21 cellular contexts compared by ENCODE assay signal in the genomic region with DNA sequence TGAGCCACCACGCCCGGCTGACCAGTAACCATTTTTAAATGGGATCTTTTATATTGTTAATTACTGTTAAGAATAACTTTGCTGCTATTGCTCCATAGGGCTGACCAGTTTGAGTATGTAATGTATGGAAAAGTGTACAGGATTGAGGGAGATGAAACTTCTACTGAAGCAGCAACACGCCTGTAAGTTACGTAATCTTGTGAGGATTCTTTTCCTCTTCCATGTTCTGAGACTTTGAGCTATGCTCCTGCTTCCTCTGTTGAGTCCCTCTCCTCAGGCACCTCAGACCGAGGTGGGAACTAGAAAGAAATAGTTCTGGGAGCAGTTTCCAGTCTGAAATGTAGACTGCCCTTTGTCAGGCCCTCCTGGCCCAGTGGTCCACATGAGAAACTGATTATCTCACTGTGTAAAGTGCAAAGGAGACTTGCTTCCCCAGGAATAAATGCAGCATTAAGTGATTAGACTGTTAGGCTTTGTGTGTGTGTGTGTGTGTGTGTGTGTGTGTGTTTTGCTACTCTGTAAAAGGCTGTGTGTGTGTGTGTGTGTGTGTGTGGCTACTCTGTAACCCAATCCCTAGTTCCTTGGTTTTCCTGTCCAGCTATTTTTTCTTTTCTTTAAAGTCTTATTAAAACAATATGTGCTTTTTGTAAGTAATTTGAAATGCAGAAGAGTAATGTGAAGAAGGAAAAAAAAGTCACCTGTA. TPM values are rescaled to one million over a fixed set of nuclear protein-coding genes. Genes with fewer than 3 reads are reported as not detected.
DNase-seq lines count a peak whose midpoint lies in the region; ATAC-seq, FAIRE-seq and TF ChIP-seq lines count a peak whose summit lies in the region.
"Had no signal": no experiment of that assay in that cellular context is flagged by ENCODE, and none has a peak within 500 bp of the region (broad histone marks: within the 10 kb centered on the region; RNA-seq: fewer than 3 reads in every experiment).

No MANE protein-coding gene starts in this region.

- H3K27me3 ChIP-seq in GM23248 (replicated peaks; ENCODE audit: insufficient read depth) = no peaks in the 10 kb centered on the region
- no peaks in the 10 kb centered on the region for H3K27me3 ChIP-seq in adipocyte (replicated peaks; ENCODE audit: control insufficient read depth, insufficient read depth, low read length)
- H3K27me3 ChIP-seq in HepG2 (ENCODE audit: control insufficient read depth in 1 of 2, insufficient read depth in 2 of 2, low read length in 2 of 2) = no peaks in the 10 kb centered on the region; a peak in 1 of 5 replicates
- H3K27me3 ChIP-seq in smooth muscle cell (ENCODE audit: low read depth) = no peaks in the 10 kb centered on the region

- H3K9ac ChIP-seq in GM23248 (no peak overlapping the region), adipocyte (ENCODE audit: low read length) (peak overlapping the region; percentile 27), HepG2 (ENCODE audit: insufficient read depth, low read depth, low read length) (no peak overlapping the region; the same call in 1 of the 2 replicates), smooth muscle cell (ENCODE audit: low read depth) (no peak overlapping the region)

- no peaks in the 10 kb centered on the region for H3K9me2 ChIP-seq in GM23248 (ENCODE audit: insufficient read depth)

- no peak for TF ChIP-seq POLR2A in HepG2 (IDR thresholded peaks at IDR 0.05; ENCODE audit: insufficient read depth in 1 of 2, low read depth in 2 of 2, low read length in 2 of 2)

- FAIRE-seq in HepG2 (lab: Jason Lieb, UNC) = peak; percentile 59
- FAIRE-seq: bronchial epithelial cell had no signal

- H3K36me3 ChIP-seq in GM23248 (ENCODE audit: low read depth) (peaks cover 20% of the 10 kb centered on the region), adipocyte (ENCODE audit: control insufficient read depth, insufficient read depth, low read length, severe bottlenecking) (peaks cover 27% of the 10 kb centered on the region), HepG2 (replicated peaks in 1 of 2; ENCODE audit: control insufficient read depth in 1 of 2, insufficient read depth in 2 of 2, low read length in 2 of 2) (peaks cover 16 to 30% of the 10 kb centered on the region in 2 experiments), smooth muscle cell (ENCODE audit: low read depth) (peaks cover 7% of the 10 kb centered on the region)
- H3K36me3 ChIP-seq: prostate gland, thoracic aorta had no signal

- CTCF ChIA-PET in HepG2 (lab: Yijun Ruan, JAX; ENCODE audit: low intra/inter-chr PET ratio, low total read pairs) = no interaction called here

- intact Hi-C loops in HepG2 (cut with micrococcal nuclease; ENCODE audit: unreplicated experiment) = no loop called here

- H3K4me3 ChIP-seq in AG09309 (ENCODE audit: control insufficient read depth, low read depth, low read length) = no peak overlapping the region
- no peak overlapping the region for H3K4me3 ChIP-seq in GM23248
- no peak overlapping the region for H3K4me3 ChIP-seq in adipocyte (ENCODE audit: low read length)
- H3K4me3 ChIP-seq in HepG2 (replicated peaks in 1 of 3; ENCODE audit: insufficient read depth in 1 of 3, low read depth in 2 of 3, low read length in 3 of 3) = no peak overlapping the region
- no peak overlapping the region for H3K4me3 ChIP-seq in smooth muscle cell
- H3K4me3 ChIP-seq: mucosa of descending colon, prostate gland, thoracic aorta had no signal

- H3K4me1 ChIP-seq in GM23248 (ENCODE audit: insufficient read depth) (peaks cover 33% of the 10 kb centered on the region), adipocyte (ENCODE audit: control insufficient read depth, insufficient read depth, low read length) (peaks cover 40% of the 10 kb centered on the region), HepG2 (ENCODE audit: insufficient read depth, low read length) (peaks cover 51% of the 10 kb centered on the region), smooth muscle cell (ENCODE audit: low read depth) (peaks cover 7% of the 10 kb centered on the region)

- TF ChIP-seq RAD21 in HepG2 (CRISPR knock-in tag; IDR thresholded peaks at IDR 0.05) = no peak

- H3K9me3 ChIP-seq in GM23248 (ENCODE audit: low read depth) (no peaks in the 10 kb centered on the region), adipocyte (ENCODE audit: control insufficient read depth, low read length) (no peaks in the 10 kb centered on the region), HepG2 (ENCODE audit: low read length) (no peaks in the 10 kb centered on the region), smooth muscle cell (replicated peaks; ENCODE audit: low read depth) (no peaks in the 10 kb centered on the region)
- H3K9me3 ChIP-seq: mucosa of descending colon, prostate gland, thoracic aorta had no signal

- H3K4me2 ChIP-seq in GM23248 (ENCODE audit: unreplicated experiment) (no peak overlapping the region), HepG2 (ENCODE audit: low read depth, low read length) (peak overlapping the region; percentile 44), smooth muscle cell (no peak overlapping the region)

- no peak for TF ChIP-seq CTCF in AG09309 (IDR thresholded peaks at IDR 0.05; ENCODE audit: control insufficient read depth, insufficient read depth, low read depth, low read length, missing control alignments)
- no peak for TF ChIP-seq CTCF in HepG2 (CRISPR knock-in tag; IDR thresholded peaks at IDR 0.05)
- TF ChIP-seq CTCF in smooth muscle cell (IDR thresholded peaks at IDR 0.05; ENCODE audit: borderline replicate concordance, insufficient read depth, poor library complexity, severe bottlenecking) = no peak

- no peak for ATAC-seq in HepG2
- ATAC-seq: mucosa of descending colon had no signal

- H2AFZ ChIP-seq in GM23248 (no peak overlapping the region), HepG2 (ENCODE audit: low read length) (no peak overlapping the region), smooth muscle cell (ENCODE audit: low read depth) (no peak overlapping the region)

- H3K27ac ChIP-seq in GM23248 (no peak overlapping the region), HepG2 (ENCODE audit: extremely low read length, insufficient read depth, low read length) (peak overlapping the region; percentile 61), smooth muscle cell (ENCODE audit: low read depth) (no peak overlapping the region)
- H3K27ac ChIP-seq: C4-2B, prostate gland had no signal

- in situ Hi-C loops in GM23248 (cut with MboI) (loop anchor here (25.0 kb wide), 1 partner anchor 421 kb away; no protein-coding TSS in a partner anchor), HepG2 (cut with HindIII; ENCODE audit: extremely low pct_ligation_motif_present, low pct_unique_long_range_greater_than_20kb) (no loop called here)

- no TSS peak for BruUV-seq in HepG2 (replicated peaks; lab: Mats Ljungman, UMichigan)

- H3K79me2 ChIP-seq in GM23248 (ENCODE audit: insufficient read depth) (peaks cover 28% of the 10 kb centered on the region), HepG2 (ENCODE audit: insufficient read depth, low read length) (peaks cover 17% of the 10 kb centered on the region), smooth muscle cell (ENCODE audit: low read depth) (peaks cover 18% of the 10 kb centered on the region)

- peaks cover 50% of the 10 kb centered on the region for H3F3A ChIP-seq in GM23248 (ENCODE audit: insufficient read depth)
- peaks cover 15% of the 10 kb centered on the region for H3F3A ChIP-seq in smooth muscle cell (ENCODE audit: low read depth)

- TF ChIP-seq EP300 in HepG2 (IDR thresholded peaks at IDR 0.05; ENCODE audit: low read depth in 2 of 2, low read length in 2 of 2) (0 out of 4 replicates have a peak, but pooled peaks of 1 of the 2 experiments have one; percentile 28), HepG2 (CRISPR knock-in tag; IDR thresholded peaks at IDR 0.05; ENCODE audit: borderline replicate concordance) (no peak)

- DNase-seq in AG09309 (ENCODE audit: low read depth) (peak; percentile 81), GM23248 (peak; percentile 23), adipocyte (ENCODE audit: low read depth) (peak; percentile 83), HepG2 (ENCODE audit: low spot score) (peak; percentile 69), NCI-H2171 treated with DMSO at 0.1 percent for 48 hours (lab: John Stamatoyannopoulos, UW) (no peak), NCI-H1930 (lab: John Stamatoyannopoulos, UW) (no peak), kidney glomerular epithelial cell (lab: John Stamatoyannopoulos, UW) (no peak), smooth muscle cell (lab: John Stamatoyannopoulos, UW; ENCODE audit: unreplicated experiment) (no peak)
- DNase-seq: activated CD4-positive, alpha-beta memory T cell treated with anti-CD3 and anti-CD28 coated beads for 36 hours; activated effector memory CD4-positive, alpha-beta T cell treated with anti-CD3 and anti-CD28 coated beads, Interleukin-2, amount 50 U/mL, for 16 hours; effector memory CD4-positive, alpha-beta T cell; head of caudate nucleus; mucosa of descending colon; NCI-H2081 treated with DMSO at 0.1 percent for 48 hours; SHP77 had no signal

- POLR2A ChIA-PET in HepG2 (lab: Yijun Ruan, JAX) = interaction anchor here (0.9 to 3.0 kb wide), 3 partner anchors 11 to 12 kb away, joined by 3 to 13 read pairs (median 7); no protein-coding TSS in a partner anchor

- H4K20me1 ChIP-seq in GM23248 (ENCODE audit: insufficient read depth) = no peaks in the 10 kb centered on the region
- H4K20me1 ChIP-seq in HepG2 (ENCODE audit: insufficient read depth, low read length) = peaks cover 17% of the 10 kb centered on the region
- peaks cover 13% of the 10 kb centered on the region for H4K20me1 ChIP-seq in smooth muscle cell (ENCODE audit: low read depth)

- 78 to 79% methylated on average over 5 of the region's 5 CpGs for WGBS in GM23248 (ENCODE audit: low coverage in 1 of 2, low lambda C conversion rate in 2 of 2, missing lambda C conversion rate in 2 of 2), 2 experiments
- 80% methylated on average over 5 of the region's 5 CpGs for WGBS in HepG2 (ENCODE audit: low lambda C conversion rate)
- 97% methylated on average over 5 of the region's 5 CpGs for WGBS in smooth muscle cell (ENCODE audit: low lambda C conversion rate)

RNA-seq across cellular contexts. Expression of a gene that starts 5.3 kb away (rescaled TPM):
- total RNA-seq in GM23248 (2014; rRNA removed; shearing (Covaris generic)) = 73.0 and 81.2 TPM in 2 replicates
- polyA plus RNA-seq in GM23248 (2016; fragmentation: Nextera tagmentation; extraction: Ambion mirVana) = 66.3 and 69.7 TPM in 2 replicates
- 109 and 118 TPM in 2 replicates for total RNA-seq in HepG2 (2016; rRNA removed; fragmentation: Illumina TruSeq; extraction: Trizol)
- total RNA-seq in HepG2 (2016; cell fraction: cytosol; rRNA removed; fragmentation: Illumina TruSeq; extraction: Trizol; ENCODE audit: low read depth) = 85.0 and 90.2 TPM in 2 replicates
- 113 and 114 TPM in 2 replicates for total RNA-seq in HepG2 (2016; cell fraction: insoluble cytoplasmic fraction; rRNA removed; fragmentation: Illumina TruSeq; extraction: Trizol)
- 110 and 111 TPM in 2 replicates for total RNA-seq in HepG2 (2016; cell fraction: membrane; rRNA removed; fragmentation: Illumina TruSeq; extraction: Trizol)
- 97.2 and 98.4 TPM in 2 replicates for total RNA-seq in HepG2 (2016; cell fraction: nucleus; rRNA removed; fragmentation: Illumina TruSeq; extraction: Trizol)
- 165 and 194 TPM in 2 replicates for polyA plus RNA-seq in HepG2 (2011; rRNA removed)
- polyA plus RNA-seq in HepG2 (2011; cell fraction: cytosol; rRNA removed) = 159 and 209 TPM in 2 replicates
- polyA plus RNA-seq in HepG2 (2011; cell fraction: nucleus; rRNA removed) = 292 and 351 TPM in 2 replicates
- 85.4 and 92.7 TPM in 2 replicates for polyA plus RNA-seq in HepG2 (2012)
- polyA plus RNA-seq in HepG2 (2016; cell fraction: cytosol; fragmentation: Illumina TruSeq; extraction: Trizol; ENCODE audit: low read depth) = 70.3 and 83.0 TPM in 2 replicates
- polyA plus RNA-seq in HepG2 (2016; cell fraction: insoluble cytoplasmic fraction; fragmentation: Illumina TruSeq; extraction: Trizol; ENCODE audit: low read depth) = 116 and 125 TPM in 2 replicates
- 90.4 and 98.9 TPM in 2 replicates for polyA plus RNA-seq in HepG2 (2016; cell fraction: membrane; fragmentation: Illumina TruSeq; extraction: Trizol; ENCODE audit: low read depth)
- polyA plus RNA-seq in HepG2 (2016; cell fraction: nucleus; fragmentation: Illumina TruSeq; extraction: Trizol; ENCODE audit: insufficient read depth, low read depth) = 259 and 265 TPM in 2 replicates
- polyA minus RNA-seq in HepG2 (2011; rRNA and poly(A)+ RNA removed; ENCODE audit: low replicate concordance) = 73.2 and 182 TPM in 2 replicates
- polyA minus RNA-seq in HepG2 (2011; cell fraction: cytosol; rRNA and poly(A)+ RNA removed) = 38.2 and 41.4 TPM in 2 replicates
- 89.4 and 96.7 TPM in 2 replicates for polyA minus RNA-seq in HepG2 (2011; cell fraction: nucleus; rRNA and poly(A)+ RNA removed)
- 87.0 and 154 TPM in 2 replicates for total RNA-seq in smooth muscle cell
- 64.6 and 77.9 TPM in 2 replicates for polyA plus RNA-seq in smooth muscle cell

RNA-seq across cellular contexts. Expression of a gene that starts 5.4 kb away (rescaled TPM):
- total RNA-seq in GM23248 (2014; rRNA removed; shearing (Covaris generic)) = 1.2 and 1.8 TPM in 2 replicates
- polyA plus RNA-seq in GM23248 (2016; fragmentation: Nextera tagmentation; extraction: Ambion mirVana) (1.3 and 1.5 TPM in 2 replicates), HepG2 (2011; rRNA removed) (11.4 and 14.3 TPM in 2 replicates), smooth muscle cell (4.5 and 6.5 TPM in 2 replicates)
- total RNA-seq in HepG2 (2016; rRNA removed; fragmentation: Illumina TruSeq; extraction: Trizol) (5.2 and 13.5 TPM in 2 replicates), smooth muscle cell (2.3 and 4.1 TPM in 2 replicates)
- total RNA-seq in HepG2 (2016; cell fraction: cytosol; rRNA removed; fragmentation: Illumina TruSeq; extraction: Trizol; ENCODE audit: low read depth) = 6.6 and 7.6 TPM in 2 replicates
- total RNA-seq in HepG2 (2016; cell fraction: insoluble cytoplasmic fraction; rRNA removed; fragmentation: Illumina TruSeq; extraction: Trizol) = 3.5 and 14.3 TPM in 2 replicates
- 5.6 and 6.9 TPM in 2 replicates for total RNA-seq in HepG2 (2016; cell fraction: membrane; rRNA removed; fragmentation: Illumina TruSeq; extraction: Trizol)
- total RNA-seq in HepG2 (2016; cell fraction: nucleus; rRNA removed; fragmentation: Illumina TruSeq; extraction: Trizol) = 19.4 and 22.0 TPM in 2 replicates
- polyA plus RNA-seq in HepG2 (2011; cell fraction: cytosol; rRNA removed) = 5.5 and 6.4 TPM in 2 replicates
- polyA plus RNA-seq in HepG2 (2011; cell fraction: nucleus; rRNA removed) = 41.8 and 47.0 TPM in 2 replicates
- polyA plus RNA-seq in HepG2 (2012) = 5.4 and 6.1 TPM in 2 replicates
- polyA plus RNA-seq in HepG2 (2016; cell fraction: cytosol; fragmentation: Illumina TruSeq; extraction: Trizol; ENCODE audit: low read depth) = 2.0 and 2.6 TPM in 2 replicates
- polyA plus RNA-seq in HepG2 (2016; cell fraction: insoluble cytoplasmic fraction; fragmentation: Illumina TruSeq; extraction: Trizol; ENCODE audit: low read depth) = 4.8 and 5.5 TPM in 2 replicates
- polyA plus RNA-seq in HepG2 (2016; cell fraction: membrane; fragmentation: Illumina TruSeq; extraction: Trizol; ENCODE audit: low read depth) = 3.7 and 4.4 TPM in 2 replicates
- polyA plus RNA-seq in HepG2 (2016; cell fraction: nucleus; fragmentation: Illumina TruSeq; extraction: Trizol; ENCODE audit: insufficient read depth, low read depth) = 50.3 and 58.1 TPM in 2 replicates
- polyA minus RNA-seq in HepG2 (2011; rRNA and poly(A)+ RNA removed; ENCODE audit: low replicate concordance) = 29.7 and 47.2 TPM in 2 replicates
- polyA minus RNA-seq in HepG2 (2011; cell fraction: cytosol; rRNA and poly(A)+ RNA removed) = 5.3 and 6.0 TPM in 2 replicates
- polyA minus RNA-seq in HepG2 (2011; cell fraction: nucleus; rRNA and poly(A)+ RNA removed) = 26.4 and 31.7 TPM in 2 replicates

RNA-seq across cellular contexts. Expression of a gene that starts 11.2 kb away (rescaled TPM):
- total RNA-seq in GM23248 (2014; rRNA removed; shearing (Covaris generic)) = not detected in 2 replicates
- not detected in 2 replicates for polyA plus RNA-seq in GM23248 (2016; fragmentation: Nextera tagmentation; extraction: Ambion mirVana)
- 2.8 and 2.9 TPM in 2 replicates for total RNA-seq in HepG2 (2016; rRNA removed; fragmentation: Illumina TruSeq; extraction: Trizol)
- 2.6 and 3.9 TPM in 2 replicates for total RNA-seq in HepG2 (2016; cell fraction: cytosol; rRNA removed; fragmentation: Illumina TruSeq; extraction: Trizol; ENCODE audit: low read depth)
- total RNA-seq in HepG2 (2016; cell fraction: insoluble cytoplasmic fraction; rRNA removed; fragmentation: Illumina TruSeq; extraction: Trizol) = 2.3 and 2.8 TPM in 2 replicates
- 5.2 and 5.5 TPM in 2 replicates for total RNA-seq in HepG2 (2016; cell fraction: membrane; rRNA removed; fragmentation: Illumina TruSeq; extraction: Trizol)
- total RNA-seq in HepG2 (2016; cell fraction: nucleus; rRNA removed; fragmentation: Illumina TruSeq; extraction: Trizol) = 2.5 and 4.7 TPM in 2 replicates
- polyA plus RNA-seq in HepG2 (2011; rRNA removed) = 4.7 and 4.8 TPM in 2 replicates
- polyA plus RNA-seq in HepG2 (2011; cell fraction: cytosol; rRNA removed) = 4.9 and 5.7 TPM in 2 replicates
- polyA plus RNA-seq in HepG2 (2011; cell fraction: nucleus; rRNA removed) = 7.5 and 7.9 TPM in 2 replicates
- polyA plus RNA-seq in HepG2 (2012) = 7.3 and 8.9 TPM in 2 replicates
- polyA plus RNA-seq in HepG2 (2016; cell fraction: cytosol; fragmentation: Illumina TruSeq; extraction: Trizol; ENCODE audit: low read depth) = 7.6 and 11.0 TPM in 2 replicates
- polyA plus RNA-seq in HepG2 (2016; cell fraction: insoluble cytoplasmic fraction; fragmentation: Illumina TruSeq; extraction: Trizol; ENCODE audit: low read depth) = 7.4 and 10.7 TPM in 2 replicates
- 17.1 and 18.8 TPM in 2 replicates for polyA plus RNA-seq in HepG2 (2016; cell fraction: membrane; fragmentation: Illumina TruSeq; extraction: Trizol; ENCODE audit: low read depth)
- polyA plus RNA-seq in HepG2 (2016; cell fraction: nucleus; fragmentation: Illumina TruSeq; extraction: Trizol; ENCODE audit: insufficient read depth, low read depth) = 13.0 and 14.1 TPM in 2 replicates
- 0.61 and 6.7 TPM in 2 replicates for polyA minus RNA-seq in HepG2 (2011; rRNA and poly(A)+ RNA removed; ENCODE audit: low replicate concordance)
- polyA minus RNA-seq in HepG2 (2011; cell fraction: cytosol; rRNA and poly(A)+ RNA removed) = 3.9 and 5.5 TPM in 2 replicates
- polyA minus RNA-seq in HepG2 (2011; cell fraction: nucleus; rRNA and poly(A)+ RNA removed) = 4.0 and 4.8 TPM in 2 replicates
- total RNA-seq in smooth muscle cell = 0.22 TPM in 1 of 2 replicates, not detected in the other
- polyA plus RNA-seq in smooth muscle cell = 0.45 TPM in 1 of 2 replicates, not detected in the other
- total RNA-seq: activated CD4-positive, alpha-beta memory T cell treated with anti-CD3 and anti-CD28 coated beads for 36 hours; bronchial epithelial cell; Daoy; M059J; prostate gland had no signal

RNA-seq across cellular contexts. Expression of a gene that starts 13.1 kb away (rescaled TPM):
- 0.22 and 0.25 TPM in 2 replicates for total RNA-seq in GM23248 (2014; rRNA removed; shearing (Covaris generic))
- 0.13 and 0.15 TPM in 2 replicates for polyA plus RNA-seq in GM23248 (2016; fragmentation: Nextera tagmentation; extraction: Ambion mirVana)
- 3.4 and 22.2 TPM in 2 replicates for total RNA-seq in HepG2 (2016; rRNA removed; fragmentation: Illumina TruSeq; extraction: Trizol)
- 16.0 and 17.2 TPM in 2 replicates for total RNA-seq in HepG2 (2016; cell fraction: cytosol; rRNA removed; fragmentation: Illumina TruSeq; extraction: Trizol; ENCODE audit: low read depth)
- total RNA-seq in HepG2 (2016; cell fraction: insoluble cytoplasmic fraction; rRNA removed; fragmentation: Illumina TruSeq; extraction: Trizol) = 2.6 and 23.2 TPM in 2 replicates
- total RNA-seq in HepG2 (2016; cell fraction: membrane; rRNA removed; fragmentation: Illumina TruSeq; extraction: Trizol) = 2.9 and 4.1 TPM in 2 replicates
- total RNA-seq in HepG2 (2016; cell fraction: nucleus; rRNA removed; fragmentation: Illumina TruSeq; extraction: Trizol) = 31.4 and 33.6 TPM in 2 replicates
- polyA plus RNA-seq in HepG2 (2011; rRNA removed) = 35.2 and 59.2 TPM in 2 replicates
- polyA plus RNA-seq in HepG2 (2011; cell fraction: cytosol; rRNA removed) = 5.2 and 6.9 TPM in 2 replicates
- 977 and 1,005 TPM in 2 replicates for polyA plus RNA-seq in HepG2 (2011; cell fraction: nucleus; rRNA removed)
- polyA plus RNA-seq in HepG2 (2012) = 28.8 and 40.2 TPM in 2 replicates
- polyA plus RNA-seq in HepG2 (2016; cell fraction: cytosol; fragmentation: Illumina TruSeq; extraction: Trizol; ENCODE audit: low read depth) = 0.42 and 0.59 TPM in 2 replicates
- 2.7 and 3.7 TPM in 2 replicates for polyA plus RNA-seq in HepG2 (2016; cell fraction: insoluble cytoplasmic fraction; fragmentation: Illumina TruSeq; extraction: Trizol; ENCODE audit: low read depth)
- polyA plus RNA-seq in HepG2 (2016; cell fraction: membrane; fragmentation: Illumina TruSeq; extraction: Trizol; ENCODE audit: low read depth) = 1.1 and 1.5 TPM in 2 replicates
- 155 and 159 TPM in 2 replicates for polyA plus RNA-seq in HepG2 (2016; cell fraction: nucleus; fragmentation: Illumina TruSeq; extraction: Trizol; ENCODE audit: insufficient read depth, low read depth)
- 1.3 and 22.4 TPM in 2 replicates for polyA minus RNA-seq in HepG2 (2011; rRNA and poly(A)+ RNA removed; ENCODE audit: low replicate concordance)
- 3.4 and 5.3 TPM in 2 replicates for polyA minus RNA-seq in HepG2 (2011; cell fraction: cytosol; rRNA and poly(A)+ RNA removed)
- polyA minus RNA-seq in HepG2 (2011; cell fraction: nucleus; rRNA and poly(A)+ RNA removed) = 74.3 and 78.8 TPM in 2 replicates
- total RNA-seq in smooth muscle cell = 1.5 and 7.1 TPM in 2 replicates
- polyA plus RNA-seq in smooth muscle cell = 2.5 and 4.9 TPM in 2 replicates
- total RNA-seq: bronchial epithelial cell had no signal

RNA-seq across cellular contexts. Expression of a gene that starts 29.4 kb away (rescaled TPM):
- 24.5 and 44.9 TPM in 2 replicates for total RNA-seq in GM23248 (2014; rRNA removed; shearing (Covaris generic))
- polyA plus RNA-seq in GM23248 (2016; fragmentation: Nextera tagmentation; extraction: Ambion mirVana) (5.6 and 7.0 TPM in 2 replicates), HepG2 (2011; rRNA removed) (9.2 and 14.1 TPM in 2 replicates), smooth muscle cell (15.3 and 15.8 TPM in 2 replicates)
- total RNA-seq in HepG2 (2016; rRNA removed; fragmentation: Illumina TruSeq; extraction: Trizol) (7.4 and 9.3 TPM in 2 replicates), smooth muscle cell (13.6 and 20.2 TPM in 2 replicates)
- total RNA-seq in HepG2 (2016; cell fraction: cytosol; rRNA removed; fragmentation: Illumina TruSeq; extraction: Trizol; ENCODE audit: low read depth) = 2.3 and 2.5 TPM in 2 replicates
- total RNA-seq in HepG2 (2016; cell fraction: insoluble cytoplasmic fraction; rRNA removed; fragmentation: Illumina TruSeq; extraction: Trizol) = 4.8 and 8.7 TPM in 2 replicates
- 7.8 and 8.3 TPM in 2 replicates for total RNA-seq in HepG2 (2016; cell fraction: membrane; rRNA removed; fragmentation: Illumina TruSeq; extraction: Trizol)
- 4.4 and 6.5 TPM in 2 replicates for total RNA-seq in HepG2 (2016; cell fraction: nucleus; rRNA removed; fragmentation: Illumina TruSeq; extraction: Trizol)
- 11.9 and 16.8 TPM in 2 replicates for polyA plus RNA-seq in HepG2 (2011; cell fraction: cytosol; rRNA removed)
- 23.9 and 25.8 TPM in 2 replicates for polyA plus RNA-seq in HepG2 (2011; cell fraction: nucleus; rRNA removed)
- 5.8 and 9.8 TPM in 2 replicates for polyA plus RNA-seq in HepG2 (2012)
- polyA plus RNA-seq in HepG2 (2016; cell fraction: cytosol; fragmentation: Illumina TruSeq; extraction: Trizol; ENCODE audit: low read depth) = 2.3 and 3.2 TPM in 2 replicates
- polyA plus RNA-seq in HepG2 (2016; cell fraction: insoluble cytoplasmic fraction; fragmentation: Illumina TruSeq; extraction: Trizol; ENCODE audit: low read depth) = 5.3 and 7.8 TPM in 2 replicates
- polyA plus RNA-seq in HepG2 (2016; cell fraction: membrane; fragmentation: Illumina TruSeq; extraction: Trizol; ENCODE audit: low read depth) = 5.7 and 5.8 TPM in 2 replicates
- polyA plus RNA-seq in HepG2 (2016; cell fraction: nucleus; fragmentation: Illumina TruSeq; extraction: Trizol; ENCODE audit: insufficient read depth, low read depth) = 12.3 and 13.4 TPM in 2 replicates
- 22.1 and 24.2 TPM in 2 replicates for polyA minus RNA-seq in HepG2 (2011; rRNA and poly(A)+ RNA removed; ENCODE audit: low replicate concordance)
- polyA minus RNA-seq in HepG2 (2011; cell fraction: cytosol; rRNA and poly(A)+ RNA removed) = 7.0 and 7.3 TPM in 2 replicates
- 7.0 and 9.2 TPM in 2 replicates for polyA minus RNA-seq in HepG2 (2011; cell fraction: nucleus; rRNA and poly(A)+ RNA removed)

Comparison
In these comparisons a context has a peak if more than half of its experiments do, and no peak if none do; other contexts are left out.
1. DNase-seq: peak in AG09309 (single experiment), GM23248 (single experiment), adipocyte (single experiment) and HepG2 (single experiment); none in NCI-H2171 treated with DMSO at 0.1 percent for 48 hours (single experiment), NCI-H1930 (0 of 2), kidney glomerular epithelial cell (single experiment) and smooth muscle cell (single experiment).